21 cellular contexts compared by ENCODE assay signal in the genomic region with DNA sequence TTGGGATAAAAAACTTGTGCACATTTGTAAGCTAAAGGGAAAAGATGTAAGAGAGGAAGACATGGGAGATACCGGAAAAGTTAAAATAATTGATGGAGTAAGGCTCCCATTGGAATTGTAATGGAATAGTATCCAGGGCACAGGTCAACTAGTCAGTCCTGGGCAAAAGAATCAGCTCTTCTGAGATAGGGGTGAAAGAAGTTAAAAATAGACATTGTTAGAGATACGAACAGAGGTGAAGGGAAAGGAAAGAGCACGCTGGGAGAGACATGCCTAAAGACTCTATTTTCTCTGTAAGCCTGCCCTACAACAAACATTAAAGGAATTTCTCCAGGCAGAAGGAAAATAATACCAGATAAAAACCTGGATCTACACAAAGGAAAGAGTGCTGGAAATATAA.
"Had no signal": no experiment of that assay in that cellular context is flagged by ENCODE, and none has a peak within 500 bp of the region (broad histone marks: within the 10 kb centered on the region; RNA-seq: fewer than 3 reads in every experiment).

No MANE protein-coding gene starts in this region.

- DNase-seq: cerebellar nuclear complex; dorsolateral prefrontal cortex; effector CD4-positive, alpha-beta T cell; kidney; left lung; lower lobe of right lung; natural killer cell; pancreas; retina; stimulated activated CD4-positive, alpha-beta T cell treated with anti-CD3 and anti-CD28 coated beads, Interleukin-12 subunit alpha, Interleukin-12 subunit beta, amount 100 ng/mL, for 4 hours; stimulated activated CD4-positive, alpha-beta T cell treated with anti-CD3 and anti-CD28 coated beads, Interleukin-1b, Interleukin-23, amount 100 ng/mL, for 48 hours; stimulated activated CD4-positive, alpha-beta T cell treated with anti-CD3 and anti-CD28 coated beads, Interleukin-4, amount 100 ng/mL, for 1 hour; stimulated activated CD8-positive, alpha-beta memory T cell treated with anti-CD3 and anti-CD28 coated beads, Interleukin-4, amount 100 ng/mL, for 48 hours; stimulated activated naive CD4-positive, alpha-beta T cell; stimulated activated naive CD8-positive, alpha-beta T cell treated with anti-CD3 and anti-CD28 coated beads, Interleukin-15, amount 100 ng/mL, for 72 hours; thyroid gland had no signal

- H3K9me3 ChIP-seq: left lung, lower lobe of right lung, neutrophil, pancreas, suprapubic skin, thyroid gland had no signal

- ATAC-seq: left lung; lower lobe of right lung; natural killer cell; pancreas; sciatic nerve; stimulated activated naive CD8-positive, alpha-beta T cell treated with anti-CD3 and anti-CD28 coated beads, Interleukin-15, amount 100 ng/mL, for 72 hours had no signal

- H3K4me3 ChIP-seq: dorsolateral prefrontal cortex, hepatocyte, left lung, lower lobe of right lung, pancreas, smooth muscle cell, suprapubic skin, thyroid gland had no signal

- H3K27ac ChIP-seq: dorsolateral prefrontal cortex, hepatocyte, left lung, lower lobe of right lung, neutrophil, pancreas, suprapubic skin, thyroid gland had no signal

- H3K4me1 ChIP-seq: left lung, lower lobe of right lung, pancreas, suprapubic skin, thyroid gland had no signal

- H3K27me3 ChIP-seq: dorsolateral prefrontal cortex, hepatocyte, left lung, neutrophil, pancreas, suprapubic skin, thyroid gland had no signal

- H3K36me3 ChIP-seq: left lung, lower lobe of right lung, neutrophil, suprapubic skin, thyroid gland had no signal
